ENCODE assay signal across 20 cellular contexts in the genomic region with DNA sequence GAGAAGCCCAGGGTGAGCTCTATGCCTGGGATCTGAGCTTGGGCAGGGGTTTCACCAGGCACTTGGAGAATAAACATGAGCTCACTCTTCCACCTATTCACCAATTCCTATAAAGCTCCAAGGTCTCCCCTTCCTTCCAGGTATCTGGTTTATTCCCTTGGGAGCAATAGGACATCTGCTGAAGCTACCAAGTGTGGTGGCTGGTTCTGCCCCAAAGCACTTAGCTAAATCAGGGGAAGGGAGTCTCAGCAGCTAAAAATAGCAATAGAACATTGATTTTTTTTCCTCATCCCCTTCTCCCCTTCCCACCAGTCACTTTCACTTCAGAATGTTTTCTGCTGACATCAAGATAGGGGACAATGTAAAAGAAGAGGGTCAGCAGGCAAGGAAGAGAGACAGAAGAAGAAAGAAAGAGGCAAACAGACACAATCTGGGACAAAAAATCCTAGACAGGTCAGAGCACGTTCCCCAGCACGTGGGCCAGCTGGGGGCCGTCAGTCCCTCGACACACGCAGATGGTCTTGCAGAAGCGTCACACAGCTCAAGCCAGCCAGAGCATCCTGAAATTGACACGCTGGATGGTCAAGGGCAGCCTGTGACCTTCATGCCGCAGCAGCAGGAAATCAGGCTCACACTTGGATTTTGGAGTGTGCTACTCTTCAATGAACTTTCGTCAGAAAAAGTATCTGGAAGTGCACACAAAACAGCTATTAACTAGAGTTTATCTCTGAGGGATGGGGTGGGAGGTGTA.
DNase-seq lines count a peak whose midpoint lies in the region; ATAC-seq and TF ChIP-seq lines count a peak whose summit lies in the region.
"Had no signal": no experiment of that assay in that cellular context is flagged by ENCODE, and none has a peak within 500 bp of the region (broad histone marks: within the 10 kb centered on the region; RNA-seq: fewer than 3 reads in every experiment).

No MANE protein-coding gene starts in this region.

- no peak overlapping the region for H3K9ac ChIP-seq in mammary epithelial cell (ENCODE audit: insufficient read depth, low read length)

- H3K4me3 Mint-ChIP-seq in MCF 10A (ENCODE audit: unreplicated experiment): no peak overlapping the region
- H3K4me3 Mint-ChIP-seq in activated CD8-positive, alpha-beta memory T cell treated with anti-CD3 and anti-CD28 coated beads, Interleukin-2, amount 10 ng/mL, durations not matched to agents 7 days and 5 days: no peak overlapping the region
- H3K4me3 Mint-ChIP-seq in activated CD4-positive, alpha-beta T cell treated with anti-CD3 and anti-CD28 coated beads for 36 hours: no peak overlapping the region
- H3K4me3 Mint-ChIP-seq: naive B cell had no signal

- in situ Hi-C loops in mammary epithelial cell (cut with MboI; ENCODE audit: low sequenced_read_pairs in 2 of 2): no loop called here

- no peaks in the 10 kb centered on the region for H3K9me3 Mint-ChIP-seq in MCF 10A (ENCODE audit: unreplicated experiment)
- H3K9me3 Mint-ChIP-seq in activated CD8-positive, alpha-beta memory T cell treated with anti-CD3 and anti-CD28 coated beads, Interleukin-2, amount 10 ng/mL, durations not matched to agents 7 days and 5 days (ENCODE audit: low read depth): peaks cover 2% of the 10 kb centered on the region
- no peaks in the 10 kb centered on the region for H3K9me3 Mint-ChIP-seq in activated CD4-positive, alpha-beta T cell treated with anti-CD3 and anti-CD28 coated beads for 36 hours (ENCODE audit: low read depth)

- no peak for ATAC-seq in activated CD8-positive, alpha-beta memory T cell treated with anti-CD3 and anti-CD28 coated beads, Interleukin-2, amount 10 ng/mL, durations not matched to agents 7 days and 5 days
- ATAC-seq in activated CD4-positive, alpha-beta T cell treated with anti-CD3 and anti-CD28 coated beads for 36 hours: no peak
- ATAC-seq: HCT116 had no signal

- H3K27me3 Mint-ChIP-seq in MCF 10A (ENCODE audit: insufficient read depth, unreplicated experiment): no peaks in the 10 kb centered on the region
- H3K27me3 Mint-ChIP-seq in activated CD8-positive, alpha-beta memory T cell treated with anti-CD3 and anti-CD28 coated beads, Interleukin-2, amount 10 ng/mL, durations not matched to agents 7 days and 5 days: no peaks in the 10 kb centered on the region
- H3K27me3 Mint-ChIP-seq in activated CD4-positive, alpha-beta T cell treated with anti-CD3 and anti-CD28 coated beads for 36 hours: peaks cover 4% of the 10 kb centered on the region
- H3K27me3 Mint-ChIP-seq: naive B cell had no signal

- POLR2A ChIA-PET in MCF 10A (lab: Yijun Ruan, JAX): interaction anchor here (0.6 kb wide), 2 partner anchors 64 to 168 kb away, joined by 3 to 4 read pairs; no protein-coding TSS in a partner anchor
- POLR2A ChIA-PET in activated CD4-positive, alpha-beta T cell treated with anti-CD3 and anti-CD28 coated beads for 36 hours (lab: Charles Lee): no interaction called here

- TF ChIP-seq CTCF in mammary epithelial cell (conservative IDR thresholded peaks at IDR 0.05 in 1 of 2, IDR thresholded peaks at IDR 0.05 in 1 of 2; ENCODE audit: extremely low read depth in 1 of 2, insufficient read depth in 1 of 2, low read depth in 1 of 2, low read length in 2 of 2) (no peak), MCF 10A (IDR thresholded peaks at IDR 0.05; ENCODE audit: unreplicated experiment) (no peak), thyroid gland (IDR thresholded peaks at IDR 0.05) (no peak)

- peak overlapping the region; percentile 18 for H2AFZ ChIP-seq in mammary epithelial cell (ENCODE audit: low read depth, low read length)

- no peak overlapping the region for H3K4me2 ChIP-seq in mammary epithelial cell (ENCODE audit: insufficient read depth, low read depth, low read length)

- BruUV-seq in mammary epithelial cell (replicated peaks; lab: Mats Ljungman, UMichigan) (no TSS peak), MCF 10A (replicated peaks; lab: Mats Ljungman, UMichigan) (no TSS peak)

- no peaks in the 10 kb centered on the region for H4K20me1 ChIP-seq in mammary epithelial cell (ENCODE audit: insufficient read depth, low read length)

- CTCF ChIA-PET in mammary epithelial cell (lab: Charles Lee; ENCODE audit: low non-redundant PET): no interaction called here
- CTCF ChIA-PET in MCF 10A (lab: Yijun Ruan, JAX): no interaction called here
- CTCF ChIA-PET in activated CD8-positive, alpha-beta memory T cell treated with anti-CD3 and anti-CD28 coated beads, Interleukin-2, amount 10 ng/mL, durations not matched to agents 7 days and 5 days (lab: Charles Lee): no interaction called here
- CTCF ChIA-PET in activated CD4-positive, alpha-beta T cell treated with anti-CD3 and anti-CD28 coated beads for 36 hours (lab: Charles Lee): no interaction called here

- H3K27me3 ChIP-seq in mammary epithelial cell (ENCODE audit: insufficient read depth, low read length) (no peaks in the 10 kb centered on the region), thyroid gland (no peaks in the 10 kb centered on the region)
- H3K27me3 ChIP-seq: vagina had no signal

- H3K36me3 Mint-ChIP-seq in MCF 10A (ENCODE audit: insufficient read depth, unreplicated experiment): no peaks in the 10 kb centered on the region
- H3K36me3 Mint-ChIP-seq in activated CD8-positive, alpha-beta memory T cell treated with anti-CD3 and anti-CD28 coated beads, Interleukin-2, amount 10 ng/mL, durations not matched to agents 7 days and 5 days: no peaks in the 10 kb centered on the region
- H3K36me3 Mint-ChIP-seq in activated CD4-positive, alpha-beta T cell treated with anti-CD3 and anti-CD28 coated beads for 36 hours (ENCODE audit: low read depth): no peaks in the 10 kb centered on the region

- H3K4me1 ChIP-seq in mammary epithelial cell (ENCODE audit: insufficient read depth, low read length) (no peaks in the 10 kb centered on the region), thyroid gland (peaks cover 26 to 31% of the 10 kb centered on the region in 2 donors)
- H3K4me1 ChIP-seq: vagina had no signal

- no peak overlapping the region for H3K27ac Mint-ChIP-seq in MCF 10A (ENCODE audit: low read depth, unreplicated experiment)
- H3K27ac Mint-ChIP-seq in activated CD8-positive, alpha-beta memory T cell treated with anti-CD3 and anti-CD28 coated beads, Interleukin-2, amount 10 ng/mL, durations not matched to agents 7 days and 5 days: no peak overlapping the region
- no peak overlapping the region for H3K27ac Mint-ChIP-seq in activated CD4-positive, alpha-beta T cell treated with anti-CD3 and anti-CD28 coated beads for 36 hours
- H3K27ac Mint-ChIP-seq: naive B cell had no signal

- H3K4me3 ChIP-seq in mammary epithelial cell (replicated peaks in 1 of 3; ENCODE audit: insufficient read depth in 1 of 3, low read depth in 2 of 3, low read length in 3 of 3) (no peak overlapping the region), thyroid gland (replicated peaks in 1 of 3) (no peak overlapping the region)
- H3K4me3 ChIP-seq: vagina had no signal

- intact Hi-C loops in mammary epithelial cell (cut with micrococcal nuclease) (no loop called here), MCF 10A (cut with micrococcal nuclease) (no loop called here), thyroid gland (cut with DNase I) (no loop called here)
- intact Hi-C loops in activated CD4-positive, alpha-beta T cell treated with anti-CD3 and anti-CD28 coated beads for 36 hours (cut with DNase I, micrococcal nuclease): no loop called here

- TF ChIP-seq POLR2A in thyroid gland (IDR thresholded peaks at IDR 0.05): no peak

- no peak for DNase-seq in mammary epithelial cell
- DNase-seq in MCF 10A (ENCODE audit: unreplicated experiment): no peak
- peak; percentile 26 for DNase-seq in NCI-H526 treated with DMSO at 0.1 percent for 48 hours (lab: John Stamatoyannopoulos, UW)
- DNase-seq in left kidney (ENCODE audit: low read depth, low spot score): peak; percentile 75
- DNase-seq in thyroid gland: peak; percentile 60 to 77
- DNase-seq in activated T-cell treated with anti-CD3 and anti-CD28 coated beads for 4 hours: no peak
- no peak for DNase-seq in activated CD8-positive, alpha-beta memory T cell treated with anti-CD3 and anti-CD28 coated beads, Interleukin-2, amount 10 ng/mL, durations not matched to agents 7 days and 5 days
- no peak for DNase-seq in activated CD4-positive, alpha-beta T cell treated with anti-CD3 and anti-CD28 coated beads for 36 hours
- DNase-seq: activated CD4-positive, alpha-beta T cell treated with anti-CD3 and anti-CD28 coated beads for 4 hours; activated gamma-delta T cell; DMS79; erythroblast; kidney; naive B cell; NCI-H1436; NCI-H748 treated with DMSO at 0.1 percent for 48 hours; stimulated activated CD4-positive, alpha-beta T cell treated with anti-CD3 and anti-CD28 coated beads, Interleukin-4, amount 100 ng/mL, for 24 hours; T-helper 9 cell had no signal

- dilution Hi-C loops in mammary epithelial cell (cut with HindIII; ENCODE audit: low sequenced_read_pairs): no loop called here

- no peaks in the 10 kb centered on the region for H3K4me1 Mint-ChIP-seq in MCF 10A (ENCODE audit: insufficient read depth, unreplicated experiment)
- H3K4me1 Mint-ChIP-seq in activated CD8-positive, alpha-beta memory T cell treated with anti-CD3 and anti-CD28 coated beads, Interleukin-2, amount 10 ng/mL, durations not matched to agents 7 days and 5 days: no peaks in the 10 kb centered on the region
- no peaks in the 10 kb centered on the region for H3K4me1 Mint-ChIP-seq in activated CD4-positive, alpha-beta T cell treated with anti-CD3 and anti-CD28 coated beads for 36 hours

- no peak overlapping the region for H3K27ac ChIP-seq in mammary epithelial cell (ENCODE audit: insufficient read depth, low read depth, low read length)
- H3K27ac ChIP-seq in thyroid gland: peak overlapping the region in 2 of 3 donors; percentile 38
- H3K27ac ChIP-seq: vagina had no signal

- 47% methylated on average over 5 of the region's 9 CpGs for WGBS in mammary epithelial cell (ENCODE audit: low coverage, missing lambda C conversion rate)
- WGBS in thyroid gland, 2 donors: 31 to 33% methylated on average over 9 of the region's 9 CpGs

- H3K9me3 ChIP-seq in mammary epithelial cell (replicated peaks; ENCODE audit: insufficient read depth, low read length) (no peaks in the 10 kb centered on the region), thyroid gland (no peaks in the 10 kb centered on the region)
- H3K9me3 ChIP-seq: vagina had no signal

- no peaks in the 10 kb centered on the region for H3K79me2 ChIP-seq in mammary epithelial cell (ENCODE audit: insufficient read depth, low read length)

- H3K36me3 ChIP-seq in mammary epithelial cell (ENCODE audit: insufficient read depth, low read length): no peaks in the 10 kb centered on the region
- no peaks in the 10 kb centered on the region for H3K36me3 ChIP-seq in thyroid gland
- H3K36me3 ChIP-seq: vagina had no signal

Comparison
In these comparisons a context has a peak if more than half of its experiments do, and no peak if none do; other contexts are left out.
1. DNase-seq: peak in NCI-H526 treated with DMSO at 0.1 percent for 48 hours (single experiment), left kidney (single experiment) and thyroid gland (2 of 2); none in mammary epithelial cell (single experiment), MCF 10A (single experiment), activated T-cell treated with anti-CD3 and anti-CD28 coated beads for 4 hours (single experiment), activated CD8-positive, alpha-beta memory T cell treated with anti-CD3 and anti-CD28 coated beads, Interleukin-2, amount 10 ng/mL, durations not matched to agents 7 days and 5 days (single experiment) and activated CD4-positive, alpha-beta T cell treated with anti-CD3 and anti-CD28 coated beads for 36 hours (single experiment).